Comparison of ENCODE assay signal across 8 cellular contexts in genomic region chr2:8408560-8409460, GRCh38.
DNase-seq lines count a peak whose midpoint lies in the region; ATAC-seq lines count a peak whose summit lies in the region.

No MANE protein-coding gene starts in this region.

- H3K4me3 Mint-ChIP-seq in CD8-positive, alpha-beta memory T cell, result peak overlapping the region in 5 of 7 donors; percentile 0 to 64 (median 26)
- H3K4me3 Mint-ChIP-seq in activated naive CD8-positive, alpha-beta T cell, result no peak overlapping the region

- no peak overlapping the region for H3K4me3 ChIP-seq in CD8-positive, alpha-beta memory T cell (ENCODE audit: low read length)

- no peak overlapping the region for H3K27ac ChIP-seq in CD8-positive, alpha-beta memory T cell (ENCODE audit: low read depth, low read length)

- H3K9me3 Mint-ChIP-seq in CD8-positive, alpha-beta memory T cell, result no peaks in the 10 kb centered on the region
- H3K9me3 Mint-ChIP-seq in activated naive CD8-positive, alpha-beta T cell (ENCODE audit: low read depth), result no peaks in the 10 kb centered on the region

- peaks cover 12 to 21% (median 16%) of the 10 kb centered on the region in 3 donors for H3K4me1 Mint-ChIP-seq in CD8-positive, alpha-beta memory T cell
- H3K4me1 Mint-ChIP-seq in activated naive CD8-positive, alpha-beta T cell (ENCODE audit: low read depth), result peaks cover 17% of the 10 kb centered on the region

- peaks cover 0 to 2% (median 0%) of the 10 kb centered on the region in 3 donors for H3K36me3 Mint-ChIP-seq in CD8-positive, alpha-beta memory T cell
- H3K36me3 Mint-ChIP-seq in activated naive CD8-positive, alpha-beta T cell, result no peaks in the 10 kb centered on the region

- no peaks in the 10 kb centered on the region for H3K36me3 ChIP-seq in CD8-positive, alpha-beta memory T cell (ENCODE audit: insufficient read depth, low read length)

- H3K27ac Mint-ChIP-seq in CD8-positive, alpha-beta memory T cell, result peak overlapping the region; percentile 41 to 93 (median 80)
- peak overlapping the region; percentile 89 for H3K27ac Mint-ChIP-seq in activated naive CD8-positive, alpha-beta T cell

- POLR2A ChIA-PET in CD8-positive, alpha-beta memory T cell (lab: Charles Lee), result interaction anchor here (0.6 kb wide), 1 partner anchor 34 kb away, joined by 4 read pairs; no protein-coding TSS in a partner anchor

- no peaks in the 10 kb centered on the region for H3K4me1 ChIP-seq in CD8-positive, alpha-beta memory T cell (ENCODE audit: insufficient read depth, low read length)

- H3K27me3 Mint-ChIP-seq in CD8-positive, alpha-beta memory T cell, result no peaks in the 10 kb centered on the region
- H3K27me3 Mint-ChIP-seq in activated naive CD8-positive, alpha-beta T cell, result no peaks in the 10 kb centered on the region

- CTCF ChIA-PET in CD8-positive, alpha-beta memory T cell (lab: Charles Lee), result no interaction called here

- no peaks in the 10 kb centered on the region for H3K27me3 ChIP-seq in CD8-positive, alpha-beta memory T cell (ENCODE audit: insufficient read depth, low read length, poor library complexity, severe bottlenecking)

- no peaks in the 10 kb centered on the region for H3K9me3 ChIP-seq in CD8-positive, alpha-beta memory T cell (ENCODE audit: low read length)

- DNase-seq in CD8-positive, alpha-beta memory T cell, result peak in 4 of 5 donors; percentile 25 to 56 (median 31)
- DNase-seq in M059J (ENCODE audit: low read depth) (peak; percentile 20), left lobe of liver (ENCODE audit: low spot score) (no peak), NCI-H1694 (lab: John Stamatoyannopoulos, UW) (no peak), GM03348 (ENCODE audit: low spot score) (no peak), HCEC 1CT (no peak)

- ATAC-seq in GM21447 (IDR thresholded peaks at IDR 0.05; ENCODE audit: unreplicated experiment) (peak; percentile 87), left lobe of liver (no peak)

Comparison
In these comparisons a context has a peak if more than half of its experiments do, and no peak if none do; other contexts are left out.
1. DNase-seq: peak in CD8-positive, alpha-beta memory T cell (4 of 5) and M059J (single experiment); none in left lobe of liver (single experiment), NCI-H1694 (single experiment), GM03348 (single experiment) and HCEC 1CT (single experiment).